Comparison of ENCODE assay signal across 1 cellular context in genomic region chr16:11355862-11356261, GRCh38.
TF ChIP-seq lines count a peak whose summit lies in the region.

No MANE protein-coding gene starts in this region.

TF ChIP-seq in WTC11, 78 proteins besides CTCF, POLR2A, EP300 and RAD21 (continued from another document):
- TF ChIP-seq, protein P1, sequence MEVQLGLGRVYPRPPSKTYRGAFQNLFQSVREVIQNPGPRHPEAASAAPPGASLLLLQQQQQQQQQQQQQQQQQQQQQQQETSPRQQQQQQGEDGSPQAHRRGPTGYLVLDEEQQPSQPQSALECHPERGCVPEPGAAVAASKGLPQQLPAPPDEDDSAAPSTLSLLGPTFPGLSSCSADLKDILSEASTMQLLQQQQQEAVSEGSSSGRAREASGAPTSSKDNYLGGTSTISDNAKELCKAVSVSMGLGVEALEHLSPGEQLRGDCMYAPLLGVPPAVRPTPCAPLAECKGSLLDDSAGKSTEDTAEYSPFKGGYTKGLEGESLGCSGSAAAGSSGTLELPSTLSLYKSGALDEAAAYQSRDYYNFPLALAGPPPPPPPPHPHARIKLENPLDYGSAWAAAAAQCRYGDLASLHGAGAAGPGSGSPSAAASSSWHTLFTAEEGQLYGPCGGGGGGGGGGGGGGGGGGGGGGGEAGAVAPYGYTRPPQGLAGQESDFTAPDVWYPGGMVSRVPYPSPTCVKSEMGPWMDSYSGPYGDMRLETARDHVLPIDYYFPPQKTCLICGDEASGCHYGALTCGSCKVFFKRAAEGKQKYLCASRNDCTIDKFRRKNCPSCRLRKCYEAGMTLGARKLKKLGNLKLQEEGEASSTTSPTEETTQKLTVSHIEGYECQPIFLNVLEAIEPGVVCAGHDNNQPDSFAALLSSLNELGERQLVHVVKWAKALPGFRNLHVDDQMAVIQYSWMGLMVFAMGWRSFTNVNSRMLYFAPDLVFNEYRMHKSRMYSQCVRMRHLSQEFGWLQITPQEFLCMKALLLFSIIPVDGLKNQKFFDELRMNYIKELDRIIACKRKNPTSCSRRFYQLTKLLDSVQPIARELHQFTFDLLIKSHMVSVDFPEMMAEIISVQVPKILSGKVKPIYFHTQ (CRISPR knock-in tag; IDR thresholded peaks at IDR 0.05): no peak
- TF ChIP-seq SOX15 (CRISPR knock-in tag; IDR thresholded peaks at IDR 0.05): no peak
- TF ChIP-seq E2F4 (CRISPR knock-in tag; IDR thresholded peaks at IDR 0.05; ENCODE audit: borderline replicate concordance, low read depth): no peak
- no peak for TF ChIP-seq ZNF512 (CRISPR knock-in tag; IDR thresholded peaks at IDR 0.05; ENCODE audit: borderline replicate concordance)
- no peak for TF ChIP-seq IRF2 (CRISPR knock-in tag; IDR thresholded peaks at IDR 0.05; ENCODE audit: borderline replicate concordance, low read depth)
- TF ChIP-seq ZNF281 (CRISPR knock-in tag; IDR thresholded peaks at IDR 0.05): no peak
- no peak for TF ChIP-seq ATF2 (CRISPR knock-in tag; IDR thresholded peaks at IDR 0.05; ENCODE audit: borderline replicate concordance, low read depth)
- no peak for TF ChIP-seq TEAD1 (CRISPR knock-in tag; IDR thresholded peaks at IDR 0.05)
- no peak for TF ChIP-seq ZNF317 (CRISPR knock-in tag; IDR thresholded peaks at IDR 0.05; ENCODE audit: borderline replicate concordance, low read depth)
TF ChIP-seq in WTC11: peak in this region for 0.
